Comparison of ENCODE assay signal across 7 cellular contexts in genomic region chr22:32680895-32681294, GRCh38.
"Had no signal": no experiment of that assay in that cellular context is flagged by ENCODE, and none has a peak within 500 bp of the region (broad histone marks: within the 10 kb centered on the region; RNA-seq: fewer than 3 reads in every experiment).

No MANE protein-coding gene starts in this region.

- H3K4me2 ChIP-seq: GM23338 had no signal

- H3K4me3 ChIP-seq: GM23338 had no signal

- H2AFZ ChIP-seq: GM23338 had no signal

- FAIRE-seq: H1, H54, HTR-8/SVneo had no signal

- DNase-seq: H9, HCEC 1CT, KBM-7 had no signal

- ATAC-seq: GM23338 had no signal
